In genomic region chr10:79195091-79195923, GRCh38 we compare ENCODE assay signal across 1 cellular context.
A peak's percentile ranks its signal among the peaks of the same experiment; 100 is the strongest.
TF ChIP-seq lines count a peak whose summit lies in the region.

No MANE protein-coding gene starts in this region.

TF ChIP-seq in WTC11, 78 proteins besides CTCF, POLR2A, EP300 and RAD21 (continued from another document):
- TF ChIP-seq HMGXB4 (CRISPR knock-in tag; IDR thresholded peaks at IDR 0.05) = 0 out of 2 replicates have a peak, but pooled peaks have one; percentile 54
- TF ChIP-seq FOXK1 (CRISPR knock-in tag; IDR thresholded peaks at IDR 0.05) = no peak
- TF ChIP-seq ZSCAN18 (CRISPR knock-in tag; IDR thresholded peaks at IDR 0.05) = no peak
- no peak for TF ChIP-seq SOX15 (CRISPR knock-in tag; IDR thresholded peaks at IDR 0.05)
- no peak for TF ChIP-seq ZNF138 (CRISPR knock-in tag; conservative IDR thresholded peaks at IDR 0.05)
- no peak for TF ChIP-seq ZNF671 (CRISPR knock-in tag; IDR thresholded peaks at IDR 0.05)
- TF ChIP-seq RELA (CRISPR knock-in tag; IDR thresholded peaks at IDR 0.05; ENCODE audit: borderline replicate concordance) = no peak
- no peak for TF ChIP-seq SMAD3 (CRISPR knock-in tag; IDR thresholded peaks at IDR 0.05; ENCODE audit: borderline replicate concordance)
- no peak for TF ChIP-seq NFE2L1 (CRISPR knock-in tag; IDR thresholded peaks at IDR 0.05)
- TF ChIP-seq MYBL2 (CRISPR knock-in tag; IDR thresholded peaks at IDR 0.05) = no peak
- TF ChIP-seq ATF2 (CRISPR knock-in tag; IDR thresholded peaks at IDR 0.05; ENCODE audit: borderline replicate concordance, low read depth) = no peak
- no peak for TF ChIP-seq PRRX2 (CRISPR knock-in tag; IDR thresholded peaks at IDR 0.05)
- no peak for TF ChIP-seq PRDM15 (CRISPR knock-in tag; IDR thresholded peaks at IDR 0.05)
- TF ChIP-seq ZNF219 (CRISPR knock-in tag; IDR thresholded peaks at IDR 0.05; ENCODE audit: borderline replicate concordance) = no peak
- no peak for TF ChIP-seq IRF1 (CRISPR knock-in tag; IDR thresholded peaks at IDR 0.05)
- TF ChIP-seq E2F4 (CRISPR knock-in tag; IDR thresholded peaks at IDR 0.05; ENCODE audit: borderline replicate concordance, low read depth) = no peak
- no peak for TF ChIP-seq ZNF317 (CRISPR knock-in tag; IDR thresholded peaks at IDR 0.05; ENCODE audit: borderline replicate concordance, low read depth)
- TF ChIP-seq TEAD4 (CRISPR knock-in tag; IDR thresholded peaks at IDR 0.05) = no peak
- 0 out of 2 replicates have a peak, but pooled peaks have one; percentile 43 for TF ChIP-seq ARID4B (CRISPR knock-in tag; IDR thresholded peaks at IDR 0.05; ENCODE audit: borderline replicate concordance)
- no peak for TF ChIP-seq USF1 (CRISPR knock-in tag; IDR thresholded peaks at IDR 0.05)
- TF ChIP-seq ERG (CRISPR knock-in tag; IDR thresholded peaks at IDR 0.05) = no peak
- TF ChIP-seq CDX4 (CRISPR knock-in tag; IDR thresholded peaks at IDR 0.05; ENCODE audit: borderline replicate concordance) = no peak
